In genomic region chr11:43397251-43397650, GRCh38 we compare ENCODE assay signal across 10 cellular contexts.
"Had no signal": no experiment of that assay in that cellular context is flagged by ENCODE, and none has a peak within 500 bp of the region (broad histone marks: within the 10 kb centered on the region; RNA-seq: fewer than 3 reads in every experiment).

No MANE protein-coding gene starts in this region.

- H3K27me3 Mint-ChIP-seq: activated CD8-positive, alpha-beta memory T cell treated with anti-CD3 and anti-CD28 coated beads, Interleukin-2, amount 10 ng/mL, durations not matched to agents 7 days and 5 days; activated naive CD8-positive, alpha-beta T cell treated with anti-CD3 and anti-CD28 coated beads, Interleukin-2, amount 10 ng/mL, durations not matched to agents 7 days and 5 days; central memory CD8-positive, alpha-beta T cell had no signal

- ATAC-seq: activated CD8-positive, alpha-beta memory T cell treated with anti-CD3 and anti-CD28 coated beads, Interleukin-2, amount 10 ng/mL, durations not matched to agents 7 days and 5 days; right cardiac atrium had no signal

- H3K4me3 Mint-ChIP-seq: activated CD8-positive, alpha-beta memory T cell treated with anti-CD3 and anti-CD28 coated beads, Interleukin-2, amount 10 ng/mL, durations not matched to agents 7 days and 5 days; activated naive CD8-positive, alpha-beta T cell treated with anti-CD3 and anti-CD28 coated beads, Interleukin-2, amount 10 ng/mL, durations not matched to agents 7 days and 5 days; activated T-helper 1 cell treated with anti-CD3 and anti-CD28 coated beads, Interleukin-12 subunit alpha, Interleukin-12 subunit beta, Interleukin-2, Interleukin-4 antibody, amounts not matched to agents 30 ng/mL and 10 ng/mL and 1 ng/mL, durations not matched to agents 14 hours and 24 hours and 36 hours; central memory CD8-positive, alpha-beta T cell had no signal

- H3K27ac Mint-ChIP-seq: activated CD8-positive, alpha-beta memory T cell treated with anti-CD3 and anti-CD28 coated beads, Interleukin-2, amount 10 ng/mL, durations not matched to agents 7 days and 5 days; activated T-helper 1 cell treated with anti-CD3 and anti-CD28 coated beads, Interleukin-12 subunit alpha, Interleukin-12 subunit beta, Interleukin-2, Interleukin-4 antibody, amounts not matched to agents 30 ng/mL and 10 ng/mL and 1 ng/mL, durations not matched to agents 14 hours and 24 hours and 36 hours had no signal

- H3K9me3 Mint-ChIP-seq: activated naive CD8-positive, alpha-beta T cell treated with anti-CD3 and anti-CD28 coated beads, Interleukin-2, amount 10 ng/mL, durations not matched to agents 7 days and 5 days; central memory CD8-positive, alpha-beta T cell had no signal

- DNase-seq: activated CD4-positive, alpha-beta T cell treated with anti-CD3 and anti-CD28 coated beads for 4 hours; activated CD8-positive, alpha-beta memory T cell treated with anti-CD3 and anti-CD28 coated beads, Interleukin-2, amount 10 ng/mL, durations not matched to agents 7 days and 5 days; activated naive CD8-positive, alpha-beta T cell treated with anti-CD3 and anti-CD28 coated beads, Interleukin-2, amount 10 ng/mL, durations not matched to agents 7 days and 5 days; anterior cingulate cortex; brain microvascular endothelial cell; islet precursor cell; midbrain; right cardiac atrium had no signal
